ENCODE assay signal across 18 cellular contexts in genomic region chr22:44755956-44756361, GRCh38. TPM values are rescaled to one million over a fixed set of nuclear protein-coding genes. Genes with fewer than 3 reads are reported as not detected.
DNase-seq lines count a peak whose midpoint lies in the region; ATAC-seq and TF ChIP-seq lines count a peak whose summit lies in the region.
"Had no signal": no experiment of that assay in that cellular context is flagged by ENCODE, and none has a peak within 500 bp of the region (broad histone marks: within the 10 kb centered on the region; RNA-seq: fewer than 3 reads in every experiment).

No MANE protein-coding gene starts in this region.

- H3K4me3 Mint-ChIP-seq in T-helper 17 cell: no peak overlapping the region
- no peak overlapping the region for H3K4me3 Mint-ChIP-seq in CD14-positive monocyte
- H3K4me3 Mint-ChIP-seq: activated CD8-positive, alpha-beta T cell treated with anti-CD3 and anti-CD28 coated beads for 36 hours; activated T-helper 1 cell treated with anti-CD3 and anti-CD28 coated beads, Interleukin-12 subunit alpha, Interleukin-12 subunit beta, Interleukin-2, Interleukin-4 antibody, amounts not matched to agents 30 ng/mL and 10 ng/mL and 1 ng/mL, durations not matched to agents 14 hours and 24 hours and 36 hours; naive B cell had no signal

- H3K4me3 ChIP-seq in HCT116 (replicated peaks in 1 of 2; ENCODE audit: low read depth in 1 of 2, low read length in 2 of 2) (peak overlapping the region; percentile 11 to 97; a peak in 3 of 4 replicates), mammary epithelial cell (replicated peaks in 1 of 3; ENCODE audit: insufficient read depth in 1 of 3, low read depth in 2 of 3, low read length in 3 of 3) (no peak overlapping the region), smooth muscle cell (no peak overlapping the region)
- H3K4me3 ChIP-seq: K562, tibial artery had no signal

- RAD21 ChIA-PET in HCT116 (lab: Charles Lee; ENCODE audit: low non-redundant PET in 1 of 2, low total read pairs in 2 of 2, uncharacterized antibody in 2 of 2, unreplicated experiment in 2 of 2): no interaction called here

- H3K79me2 ChIP-seq in HCT116 (ENCODE audit: insufficient read depth, low read length) (peaks cover 84% of the 10 kb centered on the region), mammary epithelial cell (ENCODE audit: insufficient read depth, low read length) (peaks cover 83% of the 10 kb centered on the region), smooth muscle cell (ENCODE audit: low read depth) (no peaks in the 10 kb centered on the region)

- H3K27ac ChIP-seq in HCT116 (ENCODE audit: low read depth, low read length) (peak overlapping the region; percentile 76), mammary epithelial cell (ENCODE audit: insufficient read depth, low read depth, low read length) (no peak overlapping the region), smooth muscle cell (ENCODE audit: low read depth) (peak overlapping the region; percentile 42)
- H3K27ac ChIP-seq: tibial artery had no signal

- H3K9ac ChIP-seq in HCT116 (ENCODE audit: low read length): peak overlapping the region; percentile 94
- H3K9ac ChIP-seq in mammary epithelial cell (ENCODE audit: insufficient read depth, low read length): no peak overlapping the region
- no peak overlapping the region for H3K9ac ChIP-seq in smooth muscle cell (ENCODE audit: low read depth)

- H4K20me1 ChIP-seq in HCT116 (ENCODE audit: insufficient read depth): peaks cover 9% of the 10 kb centered on the region; the same call in 1 of the 2 replicates
- H4K20me1 ChIP-seq in mammary epithelial cell (ENCODE audit: insufficient read depth, low read length): no peaks in the 10 kb centered on the region
- H4K20me1 ChIP-seq in smooth muscle cell (ENCODE audit: low read depth): peaks cover 16% of the 10 kb centered on the region

- TF ChIP-seq CTCF in HCT116 (IDR thresholded peaks at IDR 0.05 in 2 of 3, conservative IDR thresholded peaks at IDR 0.05 in 1 of 3; ENCODE audit: borderline replicate concordance in 1 of 3, insufficient read depth in 1 of 3, low read depth in 2 of 3, low read length in 2 of 3): no peak
- no peak for TF ChIP-seq CTCF in mammary epithelial cell (conservative IDR thresholded peaks at IDR 0.05 in 1 of 2, IDR thresholded peaks at IDR 0.05 in 1 of 2; ENCODE audit: extremely low read depth in 1 of 2, insufficient read depth in 1 of 2, low read depth in 1 of 2, low read length in 2 of 2)
- TF ChIP-seq CTCF in smooth muscle cell (IDR thresholded peaks at IDR 0.05; ENCODE audit: borderline replicate concordance, insufficient read depth, poor library complexity, severe bottlenecking): no peak
- TF ChIP-seq CTCF in CD14-positive monocyte (IDR thresholded peaks at IDR 0.05): no peak

- H3K36me3 ChIP-seq in HCT116 (ENCODE audit: control insufficient read depth in 1 of 2, insufficient read depth in 2 of 2, low read length in 2 of 2) (peaks cover 0 to 4% of the 10 kb centered on the region in 2 experiments; a peak in 1 of 4 replicates), mammary epithelial cell (ENCODE audit: insufficient read depth, low read length) (no peaks in the 10 kb centered on the region), smooth muscle cell (ENCODE audit: low read depth) (no peaks in the 10 kb centered on the region)
- H3K36me3 ChIP-seq: tibial artery had no signal

- peaks cover 0 to 18% (median 12%) of the 10 kb centered on the region in 7 donors for H3K9me3 Mint-ChIP-seq in CD14-positive monocyte
- H3K9me3 Mint-ChIP-seq: activated CD8-positive, alpha-beta T cell treated with anti-CD3 and anti-CD28 coated beads for 36 hours; activated T-helper 1 cell treated with anti-CD3 and anti-CD28 coated beads, Interleukin-12 subunit alpha, Interleukin-12 subunit beta, Interleukin-2, Interleukin-4 antibody, amounts not matched to agents 30 ng/mL and 10 ng/mL and 1 ng/mL, durations not matched to agents 14 hours and 24 hours and 36 hours had no signal

- CTCF ChIA-PET in HCT116 (lab: Charles Lee) (interaction anchor here (2.5 kb wide), 1 partner anchor 71 kb away, joined by 5 read pairs; no protein-coding TSS in a partner anchor), mammary epithelial cell (lab: Charles Lee; ENCODE audit: low non-redundant PET) (no interaction called here)

- peak; percentile 65 for ATAC-seq in HCT116
- ATAC-seq in T-helper 17 cell: no peak
- ATAC-seq: activated CD8-positive, alpha-beta T cell treated with anti-CD3 and anti-CD28 coated beads for 36 hours had no signal

- no peaks in the 10 kb centered on the region for H3K9me3 ChIP-seq in HCT116 (ENCODE audit: control insufficient read depth in 1 of 2, insufficient read depth in 1 of 2, low read depth in 1 of 2, low read length in 2 of 2)
- no peaks in the 10 kb centered on the region for H3K9me3 ChIP-seq in mammary epithelial cell (replicated peaks; ENCODE audit: insufficient read depth, low read length)
- H3K9me3 ChIP-seq in smooth muscle cell (replicated peaks; ENCODE audit: low read depth): no peaks in the 10 kb centered on the region
- H3K9me3 ChIP-seq in T-helper 17 cell (ENCODE audit: control insufficient read depth, low read length, poor library complexity, severe bottlenecking): no peaks in the 10 kb centered on the region

- in situ Hi-C loops in mammary epithelial cell (cut with MboI; ENCODE audit: low sequenced_read_pairs in 2 of 2): no loop called here

- peaks cover 56 to 68% of the 10 kb centered on the region in 2 experiments for H3K4me1 ChIP-seq in HCT116 (ENCODE audit: control insufficient read depth in 1 of 2, insufficient read depth in 2 of 2, low read length in 2 of 2)
- peaks cover 41% of the 10 kb centered on the region for H3K4me1 ChIP-seq in mammary epithelial cell (ENCODE audit: insufficient read depth, low read length)
- peaks cover 5% of the 10 kb centered on the region for H3K4me1 ChIP-seq in smooth muscle cell (ENCODE audit: low read depth)

- H3K27me3 ChIP-seq in HCT116 (ENCODE audit: insufficient read depth, low read length) (no peaks in the 10 kb centered on the region), mammary epithelial cell (ENCODE audit: insufficient read depth, low read length) (no peaks in the 10 kb centered on the region), smooth muscle cell (ENCODE audit: low read depth) (peaks cover 24% of the 10 kb centered on the region)

- TF ChIP-seq RAD21 in HCT116 (IDR thresholded peaks at IDR 0.05; ENCODE audit: low read depth): no peak

- dilution Hi-C loops in mammary epithelial cell (cut with HindIII; ENCODE audit: low sequenced_read_pairs): no loop called here

- H3K36me3 Mint-ChIP-seq in T-helper 17 cell (ENCODE audit: low read depth) (peaks cover 4% of the 10 kb centered on the region), CD14-positive monocyte (peaks cover 0 to 2% of the 10 kb centered on the region in 2 donors)

- 21% methylated on average over 8 of the region's 9 CpGs for WGBS in mammary epithelial cell (ENCODE audit: low coverage, missing lambda C conversion rate)
- WGBS in smooth muscle cell (ENCODE audit: low lambda C conversion rate): 47% methylated on average over 9 of the region's 9 CpGs

- H3K9me2 ChIP-seq in HCT116 (ENCODE audit: insufficient read depth): no peaks in the 10 kb centered on the region

- intact Hi-C loops in HCT116 (cut with micrococcal nuclease): no loop called here
- intact Hi-C loops in mammary epithelial cell (cut with micrococcal nuclease): no loop called here
- intact Hi-C loops in CD14-positive monocyte (cut with micrococcal nuclease): no loop called here

- H3K4me2 ChIP-seq in HCT116 (ENCODE audit: low read length) (peak overlapping the region; percentile 93), mammary epithelial cell (ENCODE audit: insufficient read depth, low read depth, low read length) (peak overlapping the region; percentile 53), smooth muscle cell (no peak overlapping the region)

- H3K27me3 Mint-ChIP-seq in T-helper 17 cell: peaks cover 42% of the 10 kb centered on the region
- peaks cover 45 to 69% (median 53%) of the 10 kb centered on the region in 3 donors for H3K27me3 Mint-ChIP-seq in CD14-positive monocyte (ENCODE audit: low read depth in 3 of 3)

- no peak for TF ChIP-seq POLR2A in HCT116 (IDR thresholded peaks at IDR 0.05; ENCODE audit: borderline replicate concordance, extremely low read depth, insufficient read depth, insufficient read length)

- BruUV-seq in HCT116 (replicated peaks; lab: Mats Ljungman, UMichigan) (no TSS peak), mammary epithelial cell (replicated peaks; lab: Mats Ljungman, UMichigan) (no TSS peak)

- POLR2A ChIA-PET in HCT116 (lab: Charles Lee): no interaction called here

- H3K4me1 Mint-ChIP-seq in T-helper 17 cell (peaks cover 2% of the 10 kb centered on the region), CD14-positive monocyte (peaks cover 3% of the 10 kb centered on the region)

- DNase-seq in HCT116 (ENCODE audit: low read depth, low spot score): peak; percentile 40
- DNase-seq in mammary epithelial cell: peak; percentile 80
- DNase-seq in kidney tubule cell (ENCODE audit: low spot score): peak; percentile 73
- DNase-seq in smooth muscle cell (lab: John Stamatoyannopoulos, UW; ENCODE audit: unreplicated experiment): no peak
- no peak for DNase-seq in T-helper 17 cell
- DNase-seq in CD14-positive monocyte (ENCODE audit: low spot score): no peak
- no peak for DNase-seq in amygdala (lab: John Stamatoyannopoulos, UW)
- no peak for DNase-seq in hepatic stellate cell (ENCODE audit: low spot score)
- DNase-seq: activated CD8-positive, alpha-beta T cell treated with anti-CD3 and anti-CD28 coated beads for 36 hours; cerebellar nuclear complex; kidney glomerular epithelial cell; naive B cell; NCI-H1417 treated with DMSO at 0.1 percent for 48 hours; NCI-H345; retina; tibial artery had no signal

- no peak overlapping the region for H2AFZ ChIP-seq in HCT116 (ENCODE audit: low read depth, low read length, poor library complexity, severe bottlenecking)
- H2AFZ ChIP-seq in mammary epithelial cell (ENCODE audit: low read depth, low read length): no peak overlapping the region
- no peak overlapping the region for H2AFZ ChIP-seq in smooth muscle cell (ENCODE audit: low read depth)

- no peak overlapping the region for H3K27ac Mint-ChIP-seq in T-helper 17 cell
- H3K27ac Mint-ChIP-seq in CD14-positive monocyte: peak overlapping the region in 1 of 7 donors; percentile 23
- H3K27ac Mint-ChIP-seq: activated CD8-positive, alpha-beta T cell treated with anti-CD3 and anti-CD28 coated beads for 36 hours; activated T-helper 1 cell treated with anti-CD3 and anti-CD28 coated beads, Interleukin-12 subunit alpha, Interleukin-12 subunit beta, Interleukin-2, Interleukin-4 antibody, amounts not matched to agents 30 ng/mL and 10 ng/mL and 1 ng/mL, durations not matched to agents 14 hours and 24 hours and 36 hours; naive B cell had no signal

- no peaks in the 10 kb centered on the region for H3F3A ChIP-seq in smooth muscle cell (ENCODE audit: low read depth)

RNA-seq across cellular contexts. Expression of gene ARHGAP8, which starts 3.6 kb away (rescaled TPM):
- 67.5 TPM for total RNA-seq in HCT116 (2021; ENCODE audit: unreplicated experiment)
- 41.9 and 45.9 TPM in 2 replicates for polyA plus RNA-seq in HCT116 (2012)
- total RNA-seq in mammary epithelial cell: 10 to 100 TPM; 26.0 to 47.6 TPM
- 28.0 TPM for polyA plus RNA-seq in mammary epithelial cell
- polyA minus RNA-seq in mammary epithelial cell: 7.5 TPM
- total RNA-seq in smooth muscle cell: 8.0 and 11.4 TPM in 2 replicates
- 5.8 and 24.2 TPM in 2 replicates for polyA plus RNA-seq in smooth muscle cell
- total RNA-seq in T-helper 17 cell: 1 to 10 TPM; 4.7 to 7.1 TPM
- polyA plus RNA-seq in CD14-positive monocyte: not detected

RNA-seq across cellular contexts. Expression of gene PRR5, which starts 54.0 kb away (rescaled TPM):
- 26.9 TPM for total RNA-seq in HCT116 (2021; ENCODE audit: unreplicated experiment)
- 16.9 and 17.4 TPM in 2 replicates for polyA plus RNA-seq in HCT116 (2012)
- total RNA-seq in mammary epithelial cell: 10 to 100 TPM; 13.0 to 19.9 TPM
- 12.9 TPM for polyA plus RNA-seq in mammary epithelial cell
- polyA minus RNA-seq in mammary epithelial cell: 9.1 TPM
- total RNA-seq in smooth muscle cell: 9.1 and 16.3 TPM in 2 replicates
- 21.6 and 25.5 TPM in 2 replicates for polyA plus RNA-seq in smooth muscle cell
- 10 to 100 TPM; 51.8 to 52.2 TPM for total RNA-seq in T-helper 17 cell
- 1 to 10 TPM in 1 of 2 donors, under 1 TPM in 1; 0.66 to 1.2 TPM for polyA plus RNA-seq in CD14-positive monocyte

Comparison
In these comparisons a context has a peak if more than half of its experiments do, and no peak if none do; other contexts are left out.
1. DNase-seq: peak in HCT116 (single experiment), mammary epithelial cell (single experiment) and kidney tubule cell (single experiment); none in smooth muscle cell (single experiment), T-helper 17 cell (0 of 3), CD14-positive monocyte (single experiment), amygdala (0 of 56) and hepatic stellate cell (single experiment).
2. H3K4me3 ChIP-seq: peak in HCT116 (2 of 2); none in mammary epithelial cell (0 of 3) and smooth muscle cell (single experiment).